In genomic region chr6:161487694-161488093, GRCh38 we compare ENCODE assay signal across 16 cellular contexts.
DNase-seq lines count a peak whose midpoint lies in the region; ATAC-seq and TF ChIP-seq lines count a peak whose summit lies in the region.
"Had no signal": no experiment of that assay in that cellular context is flagged by ENCODE, and none has a peak within 500 bp of the region (broad histone marks: within the 10 kb centered on the region; RNA-seq: fewer than 3 reads in every experiment).

No MANE protein-coding gene starts in this region.

- H3K9me3 Mint-ChIP-seq in chondrocyte (ENCODE audit: low read depth), result no peaks in the 10 kb centered on the region
- H3K9me3 Mint-ChIP-seq in nephron, result peaks cover 3% of the 10 kb centered on the region

- ATAC-seq in PC-3, result no peak
- no peak for ATAC-seq in GM18873 (IDR thresholded peaks at IDR 0.05; ENCODE audit: low FRiP score, unreplicated experiment)
- ATAC-seq in GM21381 (IDR thresholded peaks at IDR 0.05; ENCODE audit: unreplicated experiment), result no peak

- no peaks in the 10 kb centered on the region for H3F3A ChIP-seq in PC-3 (ENCODE audit: low read length, unreplicated experiment)

- no peaks in the 10 kb centered on the region for H3K36me3 ChIP-seq in PC-3 (ENCODE audit: low read depth, low read length)
- H3K36me3 ChIP-seq: BLaER1 treated with 17β-estradiol and CSF1 and Interleukin-3, amounts not matched to agents 10 nM and 100 nM had no signal

- H3K36me3 Mint-ChIP-seq in chondrocyte (ENCODE audit: low read depth) (no peaks in the 10 kb centered on the region), nephron (ENCODE audit: low read depth) (no peaks in the 10 kb centered on the region)

- H3K4me3 Mint-ChIP-seq in chondrocyte (ENCODE audit: unreplicated experiment), result no peak overlapping the region
- H3K4me3 Mint-ChIP-seq in nephron, result no peak overlapping the region

- H3K27ac Mint-ChIP-seq in chondrocyte (ENCODE audit: unreplicated experiment) (peak overlapping the region; percentile 38), nephron (peak overlapping the region in 2 of 3 experiments; percentile 20 to 41)

- POLR2A ChIA-PET in PC-3 (lab: Charles Lee; ENCODE audit: unreplicated experiment), result no interaction called here

- DNase-seq in EH (ENCODE audit: low read depth) (peak; percentile 6), PC-3 (peak; percentile 73), chondrocyte (ENCODE audit: low spot score) (no peak), AML-193 (lab: John Stamatoyannopoulos, UW) (no peak), NOMO-1 treated with dmso at 0.1 percent for 144 hours (lab: John Stamatoyannopoulos, UW; ENCODE audit: unreplicated experiment) (no peak)
- DNase-seq: DMS 273 treated with DMSO at 0.1 percent for 48 hours, NCI-H1436, NCI-H2029, NCI-H2171, NCI-H446 treated with DMSO at 0.1 percent for 48 hours, NCI-H748 treated with DMSO at 0.1 percent for 48 hours, Right ventricle myocardium superior had no signal

- TF ChIP-seq CTCF in PC-3 (conservative IDR thresholded peaks at IDR 0.05; ENCODE audit: low read depth, low read length), result no peak
- TF ChIP-seq CTCF in chondrocyte (IDR thresholded peaks at IDR 0.05), result no peak
- no peak for TF ChIP-seq CTCF in nephron (IDR thresholded peaks at IDR 0.05; ENCODE audit: unreplicated experiment in 3 of 3)

- H2AFZ ChIP-seq in PC-3 (ENCODE audit: low read length), result peak overlapping the region; percentile 64

- H3K4me1 Mint-ChIP-seq in chondrocyte (ENCODE audit: low read depth) (peaks cover 19% of the 10 kb centered on the region), nephron (no peaks in the 10 kb centered on the region)

- BruUV-seq in PC-3 (replicated peaks; lab: Mats Ljungman, UMichigan), result no TSS peak

- intact Hi-C loops in PC-3 (cut with micrococcal nuclease), result no loop called here

- no peaks in the 10 kb centered on the region for H3K9me2 ChIP-seq in PC-3 (replicated peaks; ENCODE audit: low read length)

- H4K20me1 ChIP-seq in PC-3 (ENCODE audit: low read length), result no peaks in the 10 kb centered on the region
- H4K20me1 ChIP-seq: BLaER1 treated with 17β-estradiol and CSF1 and Interleukin-3, amounts not matched to agents 10 nM and 100 nM had no signal

- H3K4me3 ChIP-seq in PC-3 (ENCODE audit: low read length), result no peak overlapping the region
- H3K4me3 ChIP-seq: BLaER1 treated with 17β-estradiol and CSF1 and Interleukin-3, amounts not matched to agents 10 nM and 100 nM had no signal

- H3K9ac ChIP-seq in PC-3 (ENCODE audit: low read length), result no peak overlapping the region
- H3K9ac ChIP-seq: BLaER1 treated with 17β-estradiol and CSF1 and Interleukin-3, amounts not matched to agents 10 nM and 100 nM had no signal

- H3K79me2 ChIP-seq in PC-3 (ENCODE audit: low read length), result no peaks in the 10 kb centered on the region

- no peaks in the 10 kb centered on the region for H3K27me3 ChIP-seq in PC-3 (ENCODE audit: low read length)
- H3K27me3 ChIP-seq: BLaER1 treated with 17β-estradiol and CSF1 and Interleukin-3, amounts not matched to agents 10 nM and 100 nM had no signal

- no peaks in the 10 kb centered on the region for H3K27me3 Mint-ChIP-seq in chondrocyte (ENCODE audit: low read depth)
- H3K27me3 Mint-ChIP-seq in nephron (ENCODE audit: low read depth), result peaks cover 4% of the 10 kb centered on the region

- no peaks in the 10 kb centered on the region for H3K9me3 ChIP-seq in PC-3 (ENCODE audit: low read length)
- H3K9me3 ChIP-seq: BLaER1 treated with 17β-estradiol and CSF1 and Interleukin-3, amounts not matched to agents 10 nM and 100 nM had no signal

- CTCF ChIA-PET in PC-3 (lab: Charles Lee), result no interaction called here

- peak overlapping the region; percentile 76 for H3K27ac ChIP-seq in PC-3 (ENCODE audit: low read length)
- H3K27ac ChIP-seq: BLaER1 treated with 17β-estradiol and CSF1 and Interleukin-3, amounts not matched to agents 10 nM and 100 nM had no signal

- H3K4me2 ChIP-seq in PC-3 (ENCODE audit: low read length), result peak overlapping the region; percentile 70
- H3K4me2 ChIP-seq: BLaER1 treated with 17β-estradiol and CSF1 and Interleukin-3, amounts not matched to agents 10 nM and 100 nM had no signal

- H3K4me1 ChIP-seq in PC-3 (ENCODE audit: insufficient read depth, low read length), result peaks cover 26% of the 10 kb centered on the region
- H3K4me1 ChIP-seq: BLaER1 treated with 17β-estradiol and CSF1 and Interleukin-3, amounts not matched to agents 10 nM and 100 nM had no signal

Comparison
In these comparisons a context has a peak if more than half of its experiments do, and no peak if none do; other contexts are left out.
1. DNase-seq: peak in EH (single experiment) and PC-3 (single experiment); none in chondrocyte (single experiment), AML-193 (0 of 2) and NOMO-1 treated with dmso at 0.1 percent for 144 hours (single experiment).